Comparison of ENCODE assay signal across 24 cellular contexts in the genomic region with DNA sequence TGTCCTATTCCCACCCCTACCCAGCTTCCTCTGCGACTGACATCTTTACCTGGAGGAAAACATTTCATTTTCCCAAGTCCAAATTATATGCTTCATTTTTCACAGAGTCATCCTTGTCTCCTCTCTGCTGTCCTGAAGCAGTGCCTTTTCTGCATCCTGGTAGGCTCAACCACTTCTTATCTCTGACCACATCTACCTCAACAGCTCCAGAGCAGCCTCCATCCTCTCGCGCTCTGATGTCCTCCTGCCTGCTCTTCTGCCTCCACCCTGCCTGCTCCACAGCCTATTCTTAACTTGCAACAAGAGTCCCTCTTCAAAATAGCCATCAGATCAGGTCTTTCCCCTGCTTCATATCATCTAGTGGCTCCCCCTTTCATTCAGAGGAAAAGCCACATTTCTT.
DNase-seq lines count a peak whose midpoint lies in the region; ATAC-seq and TF ChIP-seq lines count a peak whose summit lies in the region.
"Had no signal": no experiment of that assay in that cellular context is flagged by ENCODE, and none has a peak within 500 bp of the region (broad histone marks: within the 10 kb centered on the region; RNA-seq: fewer than 3 reads in every experiment).

No MANE protein-coding gene starts in this region.

- DNase-seq in CD8-positive, alpha-beta T cell = no peak
- DNase-seq in activated T-helper 1 cell treated with anti-CD3 and anti-CD28 coated beads, Interleukin-12 subunit alpha, Interleukin-12 subunit beta, Interleukin-2, Interleukin-4 antibody, amounts not matched to agents 30 ng/mL and 10 ng/mL and 1 ng/mL, durations not matched to agents 14 hours and 24 hours and 36 hours (ENCODE audit: low spot score) = peak; percentile 28
- DNase-seq in neural progenitor cell (ENCODE audit: low spot score) = no peak
- DNase-seq in CD1c-positive myeloid dendritic cell (ENCODE audit: extremely low spot score) = no peak
- DNase-seq in midbrain (lab: John Stamatoyannopoulos, UW) = no peak
- DNase-seq: body of pancreas; DMS79 treated with DMSO at 0.1 percent for 48 hours; foreskin fibroblast; head of caudate nucleus; left ventricle myocardium superior; mesendoderm; NCI-H1048; NCI-H82; right lobe of liver; stimulated activated CD4-positive, alpha-beta T cell treated with anti-CD3 and anti-CD28 coated beads, Interleukin-2, amount 100 ng/mL, for 48 hours; trophoblast cell had no signal

- no peaks in the 10 kb centered on the region for H4K20me1 ChIP-seq in Loucy (ENCODE audit: insufficient read depth, low read length, poor library complexity, severe bottlenecking)
- H4K20me1 ChIP-seq in neural progenitor cell (ENCODE audit: low read depth) = no peaks in the 10 kb centered on the region
- H4K20me1 ChIP-seq: BLaER1 treated with 17β-estradiol and CSF1 and Interleukin-3, amounts not matched to agents 10 nM and 100 nM had no signal

- H3K9ac ChIP-seq in Loucy (ENCODE audit: low read depth, low read length, poor library complexity, severe bottlenecking) = no peak overlapping the region
- no peak overlapping the region for H3K9ac ChIP-seq in neural progenitor cell
- H3K9ac ChIP-seq: BLaER1 treated with 17β-estradiol and CSF1 and Interleukin-3, amounts not matched to agents 10 nM and 100 nM had no signal

- peaks cover 2% of the 10 kb centered on the region for H3K9me3 Mint-ChIP-seq in CD8-positive, alpha-beta T cell
- peaks cover 13% of the 10 kb centered on the region for H3K9me3 Mint-ChIP-seq in activated T-helper 1 cell treated with anti-CD3 and anti-CD28 coated beads, Interleukin-12 subunit alpha, Interleukin-12 subunit beta, Interleukin-2, Interleukin-4 antibody, amounts not matched to agents 30 ng/mL and 10 ng/mL and 1 ng/mL, durations not matched to agents 14 hours and 24 hours and 36 hours
- H3K9me3 Mint-ChIP-seq in neural progenitor cell = peaks cover 15% of the 10 kb centered on the region

- ATAC-seq in CD8-positive, alpha-beta T cell = no peak
- ATAC-seq in HG02623 (IDR thresholded peaks at IDR 0.05; ENCODE audit: unreplicated experiment) = no peak
- ATAC-seq: activated CD4-positive, CD25-positive, alpha-beta regulatory T cell treated with anti-CD3 and anti-CD28 coated beads, Interleukin-2, amount 50 U/mL, for 24 hours; body of pancreas; esophagus mucosa; left ventricle myocardium superior had no signal

- H3K36me3 ChIP-seq in CD8-positive, alpha-beta T cell (ENCODE audit: insufficient read depth, low read length) = no peaks in the 10 kb centered on the region
- H3K36me3 ChIP-seq in Loucy (ENCODE audit: insufficient read depth, low read length) = no peaks in the 10 kb centered on the region
- no peaks in the 10 kb centered on the region for H3K36me3 ChIP-seq in neural progenitor cell
- H3K36me3 ChIP-seq: BLaER1 treated with 17β-estradiol and CSF1 and Interleukin-3, amounts not matched to agents 10 nM and 100 nM; neutrophil; right lobe of liver; SJSA1 had no signal

- no peaks in the 10 kb centered on the region for H3K9me3 ChIP-seq in CD8-positive, alpha-beta T cell (ENCODE audit: low read length)
- H3K9me3 ChIP-seq in Loucy (ENCODE audit: insufficient read depth, low read depth, low read length) = no peaks in the 10 kb centered on the region
- no peaks in the 10 kb centered on the region for H3K9me3 ChIP-seq in neural progenitor cell (ENCODE audit: low read depth)
- H3K9me3 ChIP-seq: neutrophil, right lobe of liver, SJSA1 had no signal

- POLR2A ChIA-PET in CD8-positive, alpha-beta T cell (lab: Charles Lee) = interaction anchor here (0.9 kb wide), 1 partner anchor 10 kb away, joined by 3 read pairs; no protein-coding TSS in a partner anchor

- peak overlapping the region; percentile 4 for H3K27ac Mint-ChIP-seq in CD8-positive, alpha-beta T cell
- peak overlapping the region; percentile 59 for H3K27ac Mint-ChIP-seq in activated T-helper 1 cell treated with anti-CD3 and anti-CD28 coated beads, Interleukin-12 subunit alpha, Interleukin-12 subunit beta, Interleukin-2, Interleukin-4 antibody, amounts not matched to agents 30 ng/mL and 10 ng/mL and 1 ng/mL, durations not matched to agents 14 hours and 24 hours and 36 hours
- peak overlapping the region; percentile 7 for H3K27ac Mint-ChIP-seq in neural progenitor cell

- no peaks in the 10 kb centered on the region for H3K9me2 ChIP-seq in Loucy (replicated peaks; ENCODE audit: low read depth, low read length)

- CTCF ChIA-PET in CD8-positive, alpha-beta T cell (lab: Charles Lee) = interaction anchor here (1.0 kb wide), 1 partner anchor 9 kb away, joined by 3 read pairs; no protein-coding TSS in a partner anchor

- H3K27ac ChIP-seq in CD8-positive, alpha-beta T cell (ENCODE audit: low read depth, low read length) = no peak overlapping the region
- no peak overlapping the region for H3K27ac ChIP-seq in neural progenitor cell
- H3K27ac ChIP-seq: BLaER1 treated with 17β-estradiol and CSF1 and Interleukin-3, amounts not matched to agents 10 nM and 100 nM; body of pancreas; neutrophil; right lobe of liver; RWPE1; SJSA1 had no signal

- intact Hi-C loops in CD8-positive, alpha-beta T cell (cut with DNase I, micrococcal nuclease) = no loop called here
- intact Hi-C loops in activated T-helper 1 cell treated with anti-CD3 and anti-CD28 coated beads, Interleukin-12 subunit alpha, Interleukin-12 subunit beta, Interleukin-2, Interleukin-4 antibody, amounts not matched to agents 30 ng/mL and 10 ng/mL and 1 ng/mL, durations not matched to agents 14 hours and 24 hours and 36 hours (cut with micrococcal nuclease) = loop anchor here (10.0 kb wide), 1 partner anchor 682 kb away; the partner anchor contains the start of gene NRP2

- peaks cover 4% of the 10 kb centered on the region; the same call in 1 of the 2 replicates for H3F3A ChIP-seq in Loucy (ENCODE audit: low read depth)
- no peaks in the 10 kb centered on the region for H3F3A ChIP-seq in neural progenitor cell (ENCODE audit: low read depth)

- TF ChIP-seq CTCF in CD8-positive, alpha-beta T cell (IDR thresholded peaks at IDR 0.05) = no peak
- no peak for TF ChIP-seq CTCF in Loucy (conservative IDR thresholded peaks at IDR 0.05; ENCODE audit: low read length)
- no peak for TF ChIP-seq CTCF in neural progenitor cell (IDR thresholded peaks at IDR 0.05)

- H3K4me1 ChIP-seq in CD8-positive, alpha-beta T cell (ENCODE audit: insufficient read depth, low read length) = peaks cover 7% of the 10 kb centered on the region
- H3K4me1 ChIP-seq in Loucy (ENCODE audit: insufficient read depth, low read length, poor library complexity, severe bottlenecking) = peaks cover 26% of the 10 kb centered on the region
- H3K4me1 ChIP-seq in neural progenitor cell = peaks cover 5% of the 10 kb centered on the region
- H3K4me1 ChIP-seq: BLaER1 treated with 17β-estradiol and CSF1 and Interleukin-3, amounts not matched to agents 10 nM and 100 nM; body of pancreas; right lobe of liver; SJSA1 had no signal

- H3K27me3 Mint-ChIP-seq in CD8-positive, alpha-beta T cell (ENCODE audit: low read depth) = no peaks in the 10 kb centered on the region
- H3K27me3 Mint-ChIP-seq in activated T-helper 1 cell treated with anti-CD3 and anti-CD28 coated beads, Interleukin-12 subunit alpha, Interleukin-12 subunit beta, Interleukin-2, Interleukin-4 antibody, amounts not matched to agents 30 ng/mL and 10 ng/mL and 1 ng/mL, durations not matched to agents 14 hours and 24 hours and 36 hours (ENCODE audit: insufficient read depth) = no peaks in the 10 kb centered on the region
- peaks cover 2% of the 10 kb centered on the region for H3K27me3 Mint-ChIP-seq in neural progenitor cell (ENCODE audit: insufficient read depth, low read depth)

- H3K4me3 Mint-ChIP-seq in CD8-positive, alpha-beta T cell = no peak overlapping the region
- H3K4me3 Mint-ChIP-seq in activated T-helper 1 cell treated with anti-CD3 and anti-CD28 coated beads, Interleukin-12 subunit alpha, Interleukin-12 subunit beta, Interleukin-2, Interleukin-4 antibody, amounts not matched to agents 30 ng/mL and 10 ng/mL and 1 ng/mL, durations not matched to agents 14 hours and 24 hours and 36 hours = peak overlapping the region; percentile 2
- no peak overlapping the region for H3K4me3 Mint-ChIP-seq in neural progenitor cell

- no peaks in the 10 kb centered on the region for H3K79me2 ChIP-seq in Loucy (ENCODE audit: insufficient read depth, low read length)
- no peaks in the 10 kb centered on the region for H3K79me2 ChIP-seq in neural progenitor cell (ENCODE audit: low read depth)

- H3K4me3 ChIP-seq in CD8-positive, alpha-beta T cell (ENCODE audit: low read depth, low read length) = no peak overlapping the region
- H3K4me3 ChIP-seq in Loucy (ENCODE audit: low read length, poor library complexity, severe bottlenecking) (peak overlapping the region; percentile 25), neural progenitor cell (no peak overlapping the region)
- H3K4me3 ChIP-seq: BLaER1 treated with 17β-estradiol and CSF1 and Interleukin-3, amounts not matched to agents 10 nM and 100 nM; body of pancreas; right lobe of liver; SJSA1 had no signal

- no peaks in the 10 kb centered on the region for H3K27me3 ChIP-seq in CD8-positive, alpha-beta T cell (ENCODE audit: insufficient read depth, low read length)
- H3K27me3 ChIP-seq in Loucy (ENCODE audit: insufficient read depth, low read length, poor library complexity, severe bottlenecking) (no peaks in the 10 kb centered on the region), neural progenitor cell (no peaks in the 10 kb centered on the region)
- H3K27me3 ChIP-seq: BLaER1 treated with 17β-estradiol and CSF1 and Interleukin-3, amounts not matched to agents 10 nM and 100 nM; body of pancreas; neutrophil; right lobe of liver; SJSA1 had no signal

- no peaks in the 10 kb centered on the region for H3K36me3 Mint-ChIP-seq in CD8-positive, alpha-beta T cell
- peaks cover 5% of the 10 kb centered on the region for H3K36me3 Mint-ChIP-seq in activated T-helper 1 cell treated with anti-CD3 and anti-CD28 coated beads, Interleukin-12 subunit alpha, Interleukin-12 subunit beta, Interleukin-2, Interleukin-4 antibody, amounts not matched to agents 30 ng/mL and 10 ng/mL and 1 ng/mL, durations not matched to agents 14 hours and 24 hours and 36 hours (ENCODE audit: low read depth)
- peaks cover 9% of the 10 kb centered on the region for H3K36me3 Mint-ChIP-seq in neural progenitor cell

- no peak overlapping the region for H2AFZ ChIP-seq in Loucy (ENCODE audit: low read length)
- no peak overlapping the region for H2AFZ ChIP-seq in neural progenitor cell (replicated peaks)

- peaks cover 17% of the 10 kb centered on the region for H3K4me1 Mint-ChIP-seq in CD8-positive, alpha-beta T cell (ENCODE audit: low read depth)
- H3K4me1 Mint-ChIP-seq in activated T-helper 1 cell treated with anti-CD3 and anti-CD28 coated beads, Interleukin-12 subunit alpha, Interleukin-12 subunit beta, Interleukin-2, Interleukin-4 antibody, amounts not matched to agents 30 ng/mL and 10 ng/mL and 1 ng/mL, durations not matched to agents 14 hours and 24 hours and 36 hours (ENCODE audit: low read depth) = peaks cover 40% of the 10 kb centered on the region
- peaks cover 14% of the 10 kb centered on the region for H3K4me1 Mint-ChIP-seq in neural progenitor cell

- H3K4me2 ChIP-seq in Loucy (ENCODE audit: low read depth, low read length, poor library complexity, severe bottlenecking) (peak overlapping the region; percentile 46), neural progenitor cell (no peak overlapping the region)
- H3K4me2 ChIP-seq: BLaER1 treated with 17β-estradiol and CSF1 and Interleukin-3, amounts not matched to agents 10 nM and 100 nM had no signal

Comparison
In these comparisons a context has a peak if more than half of its experiments do, and no peak if none do; other contexts are left out.
1. H3K27ac Mint-ChIP-seq: peak in every context shown above with its lines; median percentile 59 in activated T-helper 1 cell treated with anti-CD3 and anti-CD28 coated beads, Interleukin-12 subunit alpha, Interleukin-12 subunit beta, Interleukin-2, Interleukin-4 antibody, amounts not matched to agents 30 ng/mL and 10 ng/mL and 1 ng/mL, durations not matched to agents 14 hours and 24 hours and 36 hours; 7 in neural progenitor cell; 4 in CD8-positive, alpha-beta T cell.